2 cellular contexts compared by ENCODE assay signal in genomic region chr12:113039911-113040425, GRCh38.
TF ChIP-seq lines count a peak whose summit lies in the region.

No MANE protein-coding gene starts in this region.

TF ChIP-seq in SK-N-SH, 30 proteins besides CTCF, POLR2A, EP300 and RAD21 (continued from another document):
- TF ChIP-seq GABPA (IDR thresholded peaks at IDR 0.05; ENCODE audit: low read depth) (no peak), MAX (IDR thresholded peaks at IDR 0.05; ENCODE audit: low read depth) (no peak), NFIC (IDR thresholded peaks at IDR 0.05; ENCODE audit: borderline replicate concordance) (no peak), POLR2AphosphoS5 (IDR thresholded peaks at IDR 0.05; ENCODE audit: low read depth, low read length) (no peak), ELF1 (IDR thresholded peaks at IDR 0.05) (no peak), SIN3A (IDR thresholded peaks at IDR 0.05; ENCODE audit: borderline replicate concordance, low read depth, low read length) (no peak), REST (IDR thresholded peaks at IDR 0.05; ENCODE audit: low read depth, low read length) (no peak), FOXJ3 (CRISPR knock-in tag; IDR thresholded peaks at IDR 0.05) (no peak)
TF ChIP-seq in SK-N-SH: peak in this region for 0.

TF ChIP-seq in SK-N-SH treated with all-trans-retinoic acid at 6 μM for 48 hours, 23 proteins besides CTCF, POLR2A, EP300 and RAD21 (continued from another document):
- TF ChIP-seq CSRNP3 (CRISPR knock-in tag; IDR thresholded peaks at IDR 0.05): no peak
- no peak for TF ChIP-seq RARB (CRISPR knock-in tag; IDR thresholded peaks at IDR 0.05)
- TF ChIP-seq ESRRG (CRISPR knock-in tag; IDR thresholded peaks at IDR 0.05): no peak
- no peak for TF ChIP-seq ZC3H10 (CRISPR knock-in tag; IDR thresholded peaks at IDR 0.05)
- TF ChIP-seq GLIS3 (CRISPR knock-in tag; IDR thresholded peaks at IDR 0.05): no peak
- TF ChIP-seq TSHZ2 (CRISPR knock-in tag; IDR thresholded peaks at IDR 0.05): no peak
- TF ChIP-seq ZNF8 (CRISPR knock-in tag; IDR thresholded peaks at IDR 0.05): no peak
- no peak for TF ChIP-seq TOX (CRISPR knock-in tag; IDR thresholded peaks at IDR 0.05; ENCODE audit: borderline replicate concordance)
- TF ChIP-seq PPARA (CRISPR knock-in tag; IDR thresholded peaks at IDR 0.05; ENCODE audit: borderline replicate concordance): no peak
- no peak for TF ChIP-seq PATZ1 (CRISPR knock-in tag; IDR thresholded peaks at IDR 0.05; ENCODE audit: borderline replicate concordance)
- TF ChIP-seq BACH2 (CRISPR knock-in tag; IDR thresholded peaks at IDR 0.05; ENCODE audit: borderline replicate concordance): no peak
- TF ChIP-seq ZFP3 (CRISPR knock-in tag; IDR thresholded peaks at IDR 0.05): no peak
TF ChIP-seq in SK-N-SH treated with all-trans-retinoic acid at 6 μM for 48 hours: peak in this region for 0.
